Comparison of ENCODE assay signal across 9 cellular contexts in the genomic region with DNA sequence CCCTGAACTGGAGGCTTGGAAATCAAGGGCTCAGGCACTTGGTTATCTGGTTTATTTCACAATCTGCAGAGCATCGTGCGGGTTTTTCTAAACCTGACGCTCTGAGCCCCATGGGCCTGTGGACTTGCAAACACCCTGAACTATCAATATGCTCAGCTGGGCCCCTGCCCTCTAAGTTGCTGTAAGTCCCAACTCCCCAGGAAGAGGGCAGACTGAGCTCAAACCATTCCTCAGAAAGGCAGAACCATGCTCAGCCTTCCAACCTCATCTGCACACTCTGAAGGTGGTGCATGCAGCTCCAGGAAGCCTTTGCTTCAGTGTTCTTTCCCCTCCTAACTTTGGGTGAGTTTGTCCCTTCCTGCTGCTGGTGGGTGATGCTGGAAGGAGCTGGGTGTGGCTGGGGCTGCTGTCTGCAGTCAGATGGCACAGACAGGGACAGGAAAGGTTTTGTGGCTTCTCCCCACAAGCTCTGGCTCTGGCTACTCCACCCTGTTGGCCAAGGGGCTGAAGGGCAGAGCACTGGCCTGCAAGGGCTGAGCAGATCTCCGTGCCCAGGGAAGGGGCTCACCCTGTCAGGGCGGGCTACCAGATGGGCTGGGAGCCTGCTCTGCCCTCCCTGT. TPM values are rescaled to one million over a fixed set of nuclear protein-coding genes. Genes with fewer than 3 reads are reported as not detected.
"Had no signal": no experiment of that assay in that cellular context is flagged by ENCODE, and none has a peak within 500 bp of the region (broad histone marks: within the 10 kb centered on the region; RNA-seq: fewer than 3 reads in every experiment).

No MANE protein-coding gene starts in this region.

RNA-seq across cellular contexts. Expression of gene ANXA8L1, which starts 3.8 kb away (rescaled TPM):
- total RNA-seq: colonic mucosa, dermis microvascular lymphatic vessel endothelial cell, endodermal cell, gastrocnemius medialis, kidney, lung microvascular endothelial cell, mesenteric fat pad, mucosa of gallbladder had no signal
- polyA plus RNA-seq: naive thymus-derived CD4-positive, alpha-beta T cell had no signal
